ENCODE assay signal across 1 cellular context in the genomic region with DNA sequence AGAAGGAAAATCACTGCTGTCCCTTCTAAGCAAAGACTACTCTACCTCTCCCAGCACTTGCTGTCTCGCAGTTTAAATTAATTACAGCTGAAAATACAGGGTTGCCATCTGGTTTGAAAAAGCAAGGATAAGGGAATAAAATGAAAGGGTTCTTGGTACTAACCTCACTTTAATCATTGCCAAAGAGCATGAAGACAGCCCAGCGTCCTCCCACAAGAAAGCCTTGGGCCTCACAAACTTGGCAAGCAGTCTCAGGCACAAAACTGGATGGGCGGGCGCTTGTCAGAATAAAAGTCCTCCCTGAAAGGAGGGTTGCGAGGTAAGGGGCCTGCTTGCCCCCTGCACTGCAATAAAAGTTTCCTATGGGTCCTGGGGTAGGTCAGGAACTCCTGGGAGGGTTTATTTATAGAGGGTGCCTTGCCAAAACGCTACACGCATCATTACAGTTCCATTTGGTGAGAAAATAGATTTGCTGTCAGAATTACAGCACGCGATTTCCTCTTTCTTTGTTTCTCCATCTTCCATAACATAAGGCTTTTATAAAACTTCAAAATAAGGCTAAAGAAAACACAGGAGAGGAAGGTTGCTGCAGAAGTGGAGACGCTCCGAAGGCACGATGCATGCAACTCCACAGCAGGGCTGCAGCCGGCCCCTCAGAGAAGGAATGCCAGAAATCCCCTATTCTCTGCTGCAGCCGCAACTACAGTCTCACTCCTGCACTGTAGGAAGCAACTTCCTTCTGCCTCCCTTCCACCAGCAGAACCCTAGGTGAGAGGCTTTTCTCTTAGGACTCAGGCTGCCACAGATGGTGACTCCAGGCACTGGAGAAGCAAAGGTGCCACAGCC.
TF ChIP-seq lines count a peak whose summit lies in the region.

No MANE protein-coding gene starts in this region.

TF ChIP-seq in GM23338, 12 proteins besides CTCF, POLR2A, EP300 and RAD21:
- TF ChIP-seq, protein P1, sequence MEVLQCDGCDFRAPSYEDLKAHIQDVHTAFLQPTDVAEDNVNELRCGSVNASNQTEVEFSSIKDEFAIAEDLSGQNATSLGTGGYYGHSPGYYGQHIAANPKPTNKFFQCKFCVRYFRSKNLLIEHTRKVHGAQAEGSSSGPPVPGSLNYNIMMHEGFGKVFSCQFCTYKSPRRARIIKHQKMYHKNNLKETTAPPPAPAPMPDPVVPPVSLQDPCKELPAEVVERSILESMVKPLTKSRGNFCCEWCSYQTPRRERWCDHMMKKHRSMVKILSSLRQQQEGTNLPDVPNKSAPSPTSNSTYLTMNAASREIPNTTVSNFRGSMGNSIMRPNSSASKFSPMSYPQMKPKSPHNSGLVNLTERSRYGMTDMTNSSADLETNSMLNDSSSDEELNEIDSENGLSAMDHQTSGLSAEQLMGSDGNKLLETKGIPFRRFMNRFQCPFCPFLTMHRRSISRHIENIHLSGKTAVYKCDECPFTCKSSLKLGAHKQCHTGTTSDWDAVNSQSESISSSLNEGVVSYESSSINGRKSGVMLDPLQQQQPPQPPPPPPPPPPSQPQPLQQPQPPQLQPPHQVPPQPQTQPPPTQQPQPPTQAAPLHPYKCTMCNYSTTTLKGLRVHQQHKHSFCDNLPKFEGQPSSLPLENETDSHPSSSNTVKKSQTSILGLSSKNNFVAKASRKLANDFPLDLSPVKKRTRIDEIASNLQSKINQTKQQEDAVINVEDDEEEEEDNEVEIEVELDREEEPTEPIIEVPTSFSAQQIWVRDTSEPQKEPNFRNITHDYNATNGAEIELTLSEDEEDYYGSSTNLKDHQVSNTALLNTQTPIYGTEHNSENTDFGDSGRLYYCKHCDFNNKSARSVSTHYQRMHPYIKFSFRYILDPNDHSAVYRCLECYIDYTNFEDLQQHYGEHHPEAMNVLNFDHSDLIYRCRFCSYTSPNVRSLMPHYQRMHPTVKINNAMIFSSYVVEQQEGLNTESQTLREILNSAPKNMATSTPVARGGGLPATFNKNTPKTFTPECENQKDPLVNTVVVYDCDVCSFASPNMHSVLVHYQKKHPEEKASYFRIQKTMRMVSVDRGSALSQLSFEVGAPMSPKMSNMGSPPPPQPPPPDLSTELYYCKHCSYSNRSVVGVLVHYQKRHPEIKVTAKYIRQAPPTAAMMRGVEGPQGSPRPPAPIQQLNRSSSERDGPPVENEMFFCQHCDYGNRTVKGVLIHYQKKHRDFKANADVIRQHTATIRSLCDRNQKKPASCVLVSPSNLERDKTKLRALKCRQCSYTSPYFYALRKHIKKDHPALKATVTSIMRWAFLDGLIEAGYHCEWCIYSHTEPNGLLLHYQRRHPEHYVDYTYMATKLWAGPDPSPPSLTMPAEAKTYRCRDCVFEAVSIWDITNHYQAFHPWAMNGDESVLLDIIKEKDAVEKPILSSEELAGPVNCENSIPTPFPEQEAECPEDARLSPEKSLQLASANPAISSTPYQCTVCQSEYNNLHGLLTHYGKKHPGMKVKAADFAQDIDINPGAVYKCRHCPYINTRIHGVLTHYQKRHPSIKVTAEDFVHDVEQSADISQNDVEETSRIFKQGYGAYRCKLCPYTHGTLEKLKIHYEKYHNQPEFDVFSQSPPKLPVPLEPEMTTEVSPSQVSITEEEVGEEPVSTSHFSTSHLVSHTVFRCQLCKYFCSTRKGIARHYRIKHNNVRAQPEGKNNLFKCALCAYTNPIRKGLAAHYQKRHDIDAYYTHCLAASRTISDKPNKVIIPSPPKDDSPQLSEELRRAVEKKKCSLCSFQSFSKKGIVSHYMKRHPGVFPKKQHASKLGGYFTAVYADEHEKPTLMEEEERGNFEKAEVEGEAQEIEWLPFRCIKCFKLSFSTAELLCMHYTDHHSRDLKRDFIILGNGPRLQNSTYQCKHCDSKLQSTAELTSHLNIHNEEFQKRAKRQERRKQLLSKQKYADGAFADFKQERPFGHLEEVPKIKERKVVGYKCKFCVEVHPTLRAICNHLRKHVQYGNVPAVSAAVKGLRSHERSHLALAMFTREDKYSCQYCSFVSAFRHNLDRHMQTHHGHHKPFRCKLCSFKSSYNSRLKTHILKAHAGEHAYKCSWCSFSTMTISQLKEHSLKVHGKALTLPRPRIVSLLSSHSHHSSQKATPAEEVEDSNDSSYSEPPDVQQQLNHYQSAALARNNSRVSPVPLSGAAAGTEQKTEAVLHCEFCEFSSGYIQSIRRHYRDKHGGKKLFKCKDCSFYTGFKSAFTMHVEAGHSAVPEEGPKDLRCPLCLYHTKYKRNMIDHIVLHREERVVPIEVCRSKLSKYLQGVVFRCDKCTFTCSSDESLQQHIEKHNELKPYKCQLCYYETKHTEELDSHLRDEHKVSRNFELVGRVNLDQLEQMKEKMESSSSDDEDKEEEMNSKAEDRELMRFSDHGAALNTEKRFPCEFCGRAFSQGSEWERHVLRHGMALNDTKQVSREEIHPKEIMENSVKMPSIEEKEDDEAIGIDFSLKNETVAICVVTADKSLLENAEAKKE (CRISPR knock-in tag; IDR thresholded peaks at IDR 0.05) = no peak
- TF ChIP-seq CREB1 (CRISPR knock-in tag; IDR thresholded peaks at IDR 0.05; ENCODE audit: low read depth) = peak; percentile 24; the same call in 1 of the 2 replicates
- no peak for TF ChIP-seq POLR2AphosphoS5 (IDR thresholded peaks at IDR 0.05; ENCODE audit: low read depth)
